In the genomic region with DNA sequence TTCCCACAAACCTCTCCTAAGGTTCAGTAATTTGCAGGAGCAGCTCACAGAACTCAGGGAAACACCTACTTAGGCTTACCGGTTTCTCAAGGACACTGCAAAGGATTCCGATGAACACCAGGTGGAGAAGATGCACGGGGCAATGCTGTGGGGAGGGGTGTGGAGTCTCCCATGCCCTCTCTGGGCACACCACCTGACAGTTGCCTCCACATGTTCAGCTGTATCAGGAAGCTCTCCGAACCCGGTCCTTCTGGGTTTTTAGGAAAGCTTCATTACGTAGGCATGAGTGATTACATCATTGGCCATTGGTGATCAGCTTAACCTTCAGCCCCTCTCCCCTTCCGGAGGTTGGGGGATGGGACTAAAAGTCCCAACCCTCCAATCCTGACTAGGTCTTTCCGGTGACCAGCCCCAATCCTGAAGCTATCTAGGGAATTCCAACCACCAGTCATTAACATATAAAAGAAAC, we compare ENCODE assay signal across 1 cellular context.
TF ChIP-seq lines count a peak whose summit lies in the region.

No MANE protein-coding gene starts in this region.

TF ChIP-seq in H1, 55 proteins besides CTCF, POLR2A, EP300 and RAD21 (continued from another document):
- TF ChIP-seq, protein P1, sequence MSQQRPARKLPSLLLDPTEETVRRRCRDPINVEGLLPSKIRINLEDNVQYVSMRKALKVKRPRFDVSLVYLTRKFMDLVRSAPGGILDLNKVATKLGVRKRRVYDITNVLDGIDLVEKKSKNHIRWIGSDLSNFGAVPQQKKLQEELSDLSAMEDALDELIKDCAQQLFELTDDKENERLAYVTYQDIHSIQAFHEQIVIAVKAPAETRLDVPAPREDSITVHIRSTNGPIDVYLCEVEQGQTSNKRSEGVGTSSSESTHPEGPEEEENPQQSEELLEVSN (IDR thresholded peaks at IDR 0.05), result no peak
- 0 out of 4 replicates have a peak, but pooled peaks of 1 of the 2 experiments have one; percentile 57 for TF ChIP-seq HDAC2 (IDR thresholded peaks at IDR 0.05; ENCODE audit: borderline replicate concordance in 1 of 2, low read depth in 2 of 2, low read length in 2 of 2)
- TF ChIP-seq BCL11A (IDR thresholded peaks at IDR 0.05; ENCODE audit: low read depth in 2 of 2, low read length in 2 of 2), result no peak
- TF ChIP-seq CREB1 (IDR thresholded peaks at IDR 0.05), result peak; percentile 94
- TF ChIP-seq MAFK (IDR thresholded peaks at IDR 0.05; ENCODE audit: low read depth, low read length), result no peak
- TF ChIP-seq SUZ12 (IDR thresholded peaks at IDR 0.05; ENCODE audit: low read length), result no peak
- TF ChIP-seq CBX5 (IDR thresholded peaks at IDR 0.05; ENCODE audit: low read depth, low read length), result no peak
- TF ChIP-seq TBP (IDR thresholded peaks at IDR 0.05; ENCODE audit: low read depth, low read length), result peak; percentile 59; the same call in 1 of the 2 replicates
- TF ChIP-seq, protein P2, sequence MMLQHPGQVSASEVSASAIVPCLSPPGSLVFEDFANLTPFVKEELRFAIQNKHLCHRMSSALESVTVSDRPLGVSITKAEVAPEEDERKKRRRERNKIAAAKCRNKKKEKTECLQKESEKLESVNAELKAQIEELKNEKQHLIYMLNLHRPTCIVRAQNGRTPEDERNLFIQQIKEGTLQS (IDR thresholded peaks at IDR 0.05; ENCODE audit: insufficient read depth, low read depth, low read length), result peak; percentile 7; the same call in 1 of the 2 replicates
- TF ChIP-seq RBBP5 (IDR thresholded peaks at IDR 0.05; ENCODE audit: borderline replicate concordance, low read depth, low read length), result no peak
- TF ChIP-seq CTBP2 (IDR thresholded peaks at IDR 0.05; ENCODE audit: borderline replicate concordance, insufficient read depth, insufficient read length, low read length), result no peak
- TF ChIP-seq CEBPB (IDR thresholded peaks at IDR 0.05; ENCODE audit: low read depth, low read length), result no peak
- peak; percentile 90 for TF ChIP-seq SP1 (IDR thresholded peaks at IDR 0.05; ENCODE audit: low read depth, low read length)
- TF ChIP-seq NRF1 (IDR thresholded peaks at IDR 0.05; ENCODE audit: low read depth, low read length), result no peak
- TF ChIP-seq JUND (IDR thresholded peaks at IDR 0.05; ENCODE audit: low read length), result peak; percentile 55; the same call in 1 of the 2 replicates
- TF ChIP-seq ZNF274 (IDR thresholded peaks at IDR 0.05; ENCODE audit: borderline replicate concordance, extremely low read depth, low read length), result no peak
- TF ChIP-seq TAF7 (optimal IDR thresholded peaks at IDR 0.05; ENCODE audit: borderline replicate concordance, low read depth, low read length), result peak; percentile 10
- no peak for TF ChIP-seq GABPA (IDR thresholded peaks at IDR 0.05; ENCODE audit: borderline replicate concordance, insufficient read depth, low read length)
- TF ChIP-seq, protein P3, sequence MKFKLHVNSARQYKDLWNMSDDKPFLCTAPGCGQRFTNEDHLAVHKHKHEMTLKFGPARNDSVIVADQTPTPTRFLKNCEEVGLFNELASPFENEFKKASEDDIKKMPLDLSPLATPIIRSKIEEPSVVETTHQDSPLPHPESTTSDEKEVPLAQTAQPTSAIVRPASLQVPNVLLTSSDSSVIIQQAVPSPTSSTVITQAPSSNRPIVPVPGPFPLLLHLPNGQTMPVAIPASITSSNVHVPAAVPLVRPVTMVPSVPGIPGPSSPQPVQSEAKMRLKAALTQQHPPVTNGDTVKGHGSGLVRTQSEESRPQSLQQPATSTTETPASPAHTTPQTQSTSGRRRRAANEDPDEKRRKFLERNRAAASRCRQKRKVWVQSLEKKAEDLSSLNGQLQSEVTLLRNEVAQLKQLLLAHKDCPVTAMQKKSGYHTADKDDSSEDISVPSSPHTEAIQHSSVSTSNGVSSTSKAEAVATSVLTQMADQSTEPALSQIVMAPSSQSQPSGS (IDR thresholded peaks at IDR 0.05; ENCODE audit: low read length), result peak; percentile 98
- no peak for TF ChIP-seq KDM1A (IDR thresholded peaks at IDR 0.05; ENCODE audit: borderline replicate concordance, low read length)
- no peak for TF ChIP-seq SIRT6 (IDR thresholded peaks at IDR 0.05; ENCODE audit: low read length)
- no peak for TF ChIP-seq POU5F1 (IDR thresholded peaks at IDR 0.05; ENCODE audit: low read depth, low read length)
- peak; percentile 80 for TF ChIP-seq TEAD4 (IDR thresholded peaks at IDR 0.05; ENCODE audit: low read depth, low read length)
- no peak for TF ChIP-seq NANOG (IDR thresholded peaks at IDR 0.05; ENCODE audit: insufficient read depth, low read depth, low read length, poor library complexity, severe bottlenecking)
- no peak for TF ChIP-seq GTF2F1 (IDR thresholded peaks at IDR 0.05; ENCODE audit: borderline replicate concordance, low read depth, low read length)
- TF ChIP-seq SIX5 (IDR thresholded peaks at IDR 0.05; ENCODE audit: low read depth, low read length), result no peak
- TF ChIP-seq TAF1 (IDR thresholded peaks at IDR 0.05; ENCODE audit: low read depth, low read length), result peak; percentile 62; the same call in 1 of the 2 replicates
- TF ChIP-seq SP4 (IDR thresholded peaks at IDR 0.05; ENCODE audit: low read length), result peak; percentile 55; the same call in 1 of the 2 replicates
- TF ChIP-seq ASH2L (IDR thresholded peaks at IDR 0.05; ENCODE audit: low read length), result peak; percentile 52
- TF ChIP-seq BRCA1 (IDR thresholded peaks at IDR 0.05; ENCODE audit: low read depth, low read length), result 0 out of 2 replicates have a peak, but pooled peaks have one; percentile 11
- TF ChIP-seq, protein P4, sequence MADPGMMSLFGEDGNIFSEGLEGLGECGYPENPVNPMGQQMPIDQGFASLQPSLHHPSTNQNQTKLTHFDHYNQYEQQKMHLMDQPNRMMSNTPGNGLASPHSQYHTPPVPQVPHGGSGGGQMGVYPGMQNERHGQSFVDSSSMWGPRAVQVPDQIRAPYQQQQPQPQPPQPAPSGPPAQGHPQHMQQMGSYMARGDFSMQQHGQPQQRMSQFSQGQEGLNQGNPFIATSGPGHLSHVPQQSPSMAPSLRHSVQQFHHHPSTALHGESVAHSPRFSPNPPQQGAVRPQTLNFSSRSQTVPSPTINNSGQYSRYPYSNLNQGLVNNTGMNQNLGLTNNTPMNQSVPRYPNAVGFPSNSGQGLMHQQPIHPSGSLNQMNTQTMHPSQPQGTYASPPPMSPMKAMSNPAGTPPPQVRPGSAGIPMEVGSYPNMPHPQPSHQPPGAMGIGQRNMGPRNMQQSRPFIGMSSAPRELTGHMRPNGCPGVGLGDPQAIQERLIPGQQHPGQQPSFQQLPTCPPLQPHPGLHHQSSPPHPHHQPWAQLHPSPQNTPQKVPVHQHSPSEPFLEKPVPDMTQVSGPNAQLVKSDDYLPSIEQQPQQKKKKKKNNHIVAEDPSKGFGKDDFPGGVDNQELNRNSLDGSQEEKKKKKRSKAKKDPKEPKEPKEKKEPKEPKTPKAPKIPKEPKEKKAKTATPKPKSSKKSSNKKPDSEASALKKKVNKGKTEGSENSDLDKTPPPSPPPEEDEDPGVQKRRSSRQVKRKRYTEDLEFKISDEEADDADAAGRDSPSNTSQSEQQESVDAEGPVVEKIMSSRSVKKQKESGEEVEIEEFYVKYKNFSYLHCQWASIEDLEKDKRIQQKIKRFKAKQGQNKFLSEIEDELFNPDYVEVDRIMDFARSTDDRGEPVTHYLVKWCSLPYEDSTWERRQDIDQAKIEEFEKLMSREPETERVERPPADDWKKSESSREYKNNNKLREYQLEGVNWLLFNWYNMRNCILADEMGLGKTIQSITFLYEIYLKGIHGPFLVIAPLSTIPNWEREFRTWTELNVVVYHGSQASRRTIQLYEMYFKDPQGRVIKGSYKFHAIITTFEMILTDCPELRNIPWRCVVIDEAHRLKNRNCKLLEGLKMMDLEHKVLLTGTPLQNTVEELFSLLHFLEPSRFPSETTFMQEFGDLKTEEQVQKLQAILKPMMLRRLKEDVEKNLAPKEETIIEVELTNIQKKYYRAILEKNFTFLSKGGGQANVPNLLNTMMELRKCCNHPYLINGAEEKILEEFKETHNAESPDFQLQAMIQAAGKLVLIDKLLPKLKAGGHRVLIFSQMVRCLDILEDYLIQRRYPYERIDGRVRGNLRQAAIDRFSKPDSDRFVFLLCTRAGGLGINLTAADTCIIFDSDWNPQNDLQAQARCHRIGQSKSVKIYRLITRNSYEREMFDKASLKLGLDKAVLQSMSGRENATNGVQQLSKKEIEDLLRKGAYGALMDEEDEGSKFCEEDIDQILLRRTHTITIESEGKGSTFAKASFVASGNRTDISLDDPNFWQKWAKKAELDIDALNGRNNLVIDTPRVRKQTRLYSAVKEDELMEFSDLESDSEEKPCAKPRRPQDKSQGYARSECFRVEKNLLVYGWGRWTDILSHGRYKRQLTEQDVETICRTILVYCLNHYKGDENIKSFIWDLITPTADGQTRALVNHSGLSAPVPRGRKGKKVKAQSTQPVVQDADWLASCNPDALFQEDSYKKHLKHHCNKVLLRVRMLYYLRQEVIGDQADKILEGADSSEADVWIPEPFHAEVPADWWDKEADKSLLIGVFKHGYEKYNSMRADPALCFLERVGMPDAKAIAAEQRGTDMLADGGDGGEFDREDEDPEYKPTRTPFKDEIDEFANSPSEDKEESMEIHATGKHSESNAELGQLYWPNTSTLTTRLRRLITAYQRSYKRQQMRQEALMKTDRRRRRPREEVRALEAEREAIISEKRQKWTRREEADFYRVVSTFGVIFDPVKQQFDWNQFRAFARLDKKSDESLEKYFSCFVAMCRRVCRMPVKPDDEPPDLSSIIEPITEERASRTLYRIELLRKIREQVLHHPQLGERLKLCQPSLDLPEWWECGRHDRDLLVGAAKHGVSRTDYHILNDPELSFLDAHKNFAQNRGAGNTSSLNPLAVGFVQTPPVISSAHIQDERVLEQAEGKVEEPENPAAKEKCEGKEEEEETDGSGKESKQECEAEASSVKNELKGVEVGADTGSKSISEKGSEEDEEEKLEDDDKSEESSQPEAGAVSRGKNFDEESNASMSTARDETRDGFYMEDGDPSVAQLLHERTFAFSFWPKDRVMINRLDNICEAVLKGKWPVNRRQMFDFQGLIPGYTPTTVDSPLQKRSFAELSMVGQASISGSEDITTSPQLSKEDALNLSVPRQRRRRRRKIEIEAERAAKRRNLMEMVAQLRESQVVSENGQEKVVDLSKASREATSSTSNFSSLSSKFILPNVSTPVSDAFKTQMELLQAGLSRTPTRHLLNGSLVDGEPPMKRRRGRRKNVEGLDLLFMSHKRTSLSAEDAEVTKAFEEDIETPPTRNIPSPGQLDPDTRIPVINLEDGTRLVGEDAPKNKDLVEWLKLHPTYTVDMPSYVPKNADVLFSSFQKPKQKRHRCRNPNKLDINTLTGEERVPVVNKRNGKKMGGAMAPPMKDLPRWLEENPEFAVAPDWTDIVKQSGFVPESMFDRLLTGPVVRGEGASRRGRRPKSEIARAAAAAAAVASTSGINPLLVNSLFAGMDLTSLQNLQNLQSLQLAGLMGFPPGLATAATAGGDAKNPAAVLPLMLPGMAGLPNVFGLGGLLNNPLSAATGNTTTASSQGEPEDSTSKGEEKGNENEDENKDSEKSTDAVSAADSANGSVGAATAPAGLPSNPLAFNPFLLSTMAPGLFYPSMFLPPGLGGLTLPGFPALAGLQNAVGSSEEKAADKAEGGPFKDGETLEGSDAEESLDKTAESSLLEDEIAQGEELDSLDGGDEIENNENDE (IDR thresholded peaks at IDR 0.05; ENCODE audit: insufficient replicate concordance, low read length), result no peak
- TF ChIP-seq RNF2 (IDR thresholded peaks at IDR 0.05; ENCODE audit: borderline replicate concordance, low read depth, low read length, missing control alignments, poor library complexity, severe bottlenecking), result no peak
- TF ChIP-seq CHD1 (IDR thresholded peaks at IDR 0.05; ENCODE audit: low read depth, low read length), result no peak
- TF ChIP-seq CHD2 (IDR thresholded peaks at IDR 0.05; ENCODE audit: low read length), result 0 out of 2 replicates have a peak, but pooled peaks have one; percentile 20
- TF ChIP-seq EGR1 (IDR thresholded peaks at IDR 0.05; ENCODE audit: borderline replicate concordance, low read depth, low read length), result no peak
- no peak for TF ChIP-seq SAP30 (IDR thresholded peaks at IDR 0.05; ENCODE audit: insufficient read depth, insufficient replicate concordance, low read length)
- no peak; the same call in 1 of the 2 replicates for TF ChIP-seq YY1 (IDR thresholded peaks at IDR 0.05; ENCODE audit: low read depth, low read length)
- TF ChIP-seq, protein P5, sequence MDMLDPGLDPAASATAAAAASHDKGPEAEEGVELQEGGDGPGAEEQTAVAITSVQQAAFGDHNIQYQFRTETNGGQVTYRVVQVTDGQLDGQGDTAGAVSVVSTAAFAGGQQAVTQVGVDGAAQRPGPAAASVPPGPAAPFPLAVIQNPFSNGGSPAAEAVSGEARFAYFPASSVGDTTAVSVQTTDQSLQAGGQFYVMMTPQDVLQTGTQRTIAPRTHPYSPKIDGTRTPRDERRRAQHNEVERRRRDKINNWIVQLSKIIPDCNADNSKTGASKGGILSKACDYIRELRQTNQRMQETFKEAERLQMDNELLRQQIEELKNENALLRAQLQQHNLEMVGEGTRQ (IDR thresholded peaks at IDR 0.05; ENCODE audit: low read length), result no peak
- no peak for TF ChIP-seq EZH2 (IDR thresholded peaks at IDR 0.05; ENCODE audit: low read depth, low read length, severe bottlenecking)
- TF ChIP-seq JUN (IDR thresholded peaks at IDR 0.05; ENCODE audit: low read depth, low read length), result no peak
- no peak for TF ChIP-seq HDAC6 (IDR thresholded peaks at IDR 0.05; ENCODE audit: low read depth, low read length)
- no peak for TF ChIP-seq SP2 (IDR thresholded peaks at IDR 0.05; ENCODE audit: low read length)
- TF ChIP-seq, protein P6, sequence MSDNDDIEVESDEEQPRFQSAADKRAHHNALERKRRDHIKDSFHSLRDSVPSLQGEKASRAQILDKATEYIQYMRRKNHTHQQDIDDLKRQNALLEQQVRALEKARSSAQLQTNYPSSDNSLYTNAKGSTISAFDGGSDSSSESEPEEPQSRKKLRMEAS (IDR thresholded peaks at IDR 0.05), result peak; percentile 81
- no peak for TF ChIP-seq BACH1 (IDR thresholded peaks at IDR 0.05; ENCODE audit: low read length)
- TF ChIP-seq RXRA (IDR thresholded peaks at IDR 0.05; ENCODE audit: insufficient read depth, low read depth, low read length), result no peak
- TF ChIP-seq KDM5A (IDR thresholded peaks at IDR 0.05; ENCODE audit: low read length), result no peak
- TF ChIP-seq FOSL1 (IDR thresholded peaks at IDR 0.05; ENCODE audit: insufficient read depth, low read depth, low read length), result no peak
- TF ChIP-seq KDM4A (IDR thresholded peaks at IDR 0.05; ENCODE audit: low read depth, low read length, severe bottlenecking), result no peak
- TF ChIP-seq TCF12 (IDR thresholded peaks at IDR 0.05; ENCODE audit: low read depth, low read length), result no peak
- peak; percentile 87 to 90 for TF ChIP-seq SIN3A (conservative IDR thresholded peaks at IDR 0.05 in 1 of 2, IDR thresholded peaks at IDR 0.05 in 1 of 2; ENCODE audit: low read depth in 1 of 2, low read length in 2 of 2)
- no peak for TF ChIP-seq RFX5 (IDR thresholded peaks at IDR 0.05; ENCODE audit: borderline replicate concordance, low read depth, low read length)
- peak; percentile 94 for TF ChIP-seq POLR2AphosphoS5 (IDR thresholded peaks at IDR 0.05; ENCODE audit: low read depth, low read length)
